ENCODE assay signal across 18 cellular contexts in the genomic region with DNA sequence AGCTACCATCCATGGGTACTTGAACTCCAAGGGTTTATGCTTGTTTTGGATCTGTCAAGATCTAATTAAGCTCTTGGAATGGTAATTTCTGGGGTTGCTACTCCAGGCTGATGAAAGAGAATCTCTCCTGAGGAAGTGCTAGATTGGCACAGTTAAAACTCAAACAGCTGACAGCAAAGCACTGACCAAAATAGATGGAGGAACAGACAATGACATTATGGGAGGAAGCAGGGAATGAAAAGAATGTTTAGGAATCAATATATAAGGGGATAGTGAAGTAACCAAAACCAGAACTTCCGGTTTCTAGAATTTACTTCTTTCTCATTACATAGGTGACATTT. TPM values are rescaled to one million over a fixed set of nuclear protein-coding genes. Genes with fewer than 3 reads are reported as not detected.
A peak's percentile ranks its signal among the peaks of the same experiment; 100 is the strongest.
DNase-seq lines count a peak whose midpoint lies in the region; ATAC-seq and TF ChIP-seq lines count a peak whose summit lies in the region.
"Had no signal": no experiment of that assay in that cellular context is flagged by ENCODE, and none has a peak within 500 bp of the region (broad histone marks: within the 10 kb centered on the region; RNA-seq: fewer than 3 reads in every experiment).

No MANE protein-coding gene starts in this region.

- intact Hi-C loops in activated CD8-positive, alpha-beta T cell treated with anti-CD3 and anti-CD28 coated beads for 36 hours (cut with micrococcal nuclease), result no loop called here
- intact Hi-C loops in mammary epithelial cell (cut with micrococcal nuclease), result no loop called here

- no peak overlapping the region for H3K9ac ChIP-seq in mammary epithelial cell (ENCODE audit: insufficient read depth, low read length)
- H3K9ac ChIP-seq: neural progenitor cell had no signal

- H3K27ac ChIP-seq in mammary epithelial cell (ENCODE audit: insufficient read depth, low read depth, low read length), result peak overlapping the region; percentile 48
- H3K27ac ChIP-seq: neural progenitor cell had no signal

- H3K27ac Mint-ChIP-seq in activated CD8-positive, alpha-beta T cell treated with anti-CD3 and anti-CD28 coated beads for 36 hours, result peak overlapping the region; percentile 51
- no peak overlapping the region for H3K27ac Mint-ChIP-seq in activated CD8-positive, alpha-beta T cell treated with anti-CD3 and anti-CD28 coated beads, Interleukin-2, amount 10 ng/mL, durations not matched to agents 7 days and 5 days
- H3K27ac Mint-ChIP-seq: neural progenitor cell had no signal

- ATAC-seq in activated CD8-positive, alpha-beta T cell treated with anti-CD3 and anti-CD28 coated beads for 36 hours, result no peak
- ATAC-seq in activated CD8-positive, alpha-beta T cell treated with anti-CD3 and anti-CD28 coated beads, Interleukin-2, amount 10 ng/mL, durations not matched to agents 7 days and 5 days, result no peak
- ATAC-seq in GM18909 (IDR thresholded peaks at IDR 0.05; ENCODE audit: poor library complexity, unreplicated experiment), result no peak

- H3K36me3 Mint-ChIP-seq in activated CD8-positive, alpha-beta T cell treated with anti-CD3 and anti-CD28 coated beads for 36 hours (ENCODE audit: low read depth), result peaks cover 38% of the 10 kb centered on the region
- H3K36me3 Mint-ChIP-seq in activated CD8-positive, alpha-beta T cell treated with anti-CD3 and anti-CD28 coated beads, Interleukin-2, amount 10 ng/mL, durations not matched to agents 7 days and 5 days (ENCODE audit: low read depth), result peaks cover 46% of the 10 kb centered on the region

- peaks cover 36% of the 10 kb centered on the region for H3K36me3 ChIP-seq in mammary epithelial cell (ENCODE audit: insufficient read depth, low read length)

- H3K4me3 Mint-ChIP-seq in activated CD8-positive, alpha-beta T cell treated with anti-CD3 and anti-CD28 coated beads for 36 hours, result no peak overlapping the region
- H3K4me3 Mint-ChIP-seq in activated CD8-positive, alpha-beta T cell treated with anti-CD3 and anti-CD28 coated beads, Interleukin-2, amount 10 ng/mL, durations not matched to agents 7 days and 5 days, result no peak overlapping the region
- H3K4me3 Mint-ChIP-seq: activated CD4-positive, alpha-beta T cell treated with anti-CD3 and anti-CD28 coated beads, Interleukin-2, amount 10 ng/mL, durations not matched to agents 7 days and 5 days; neural progenitor cell had no signal

- H3K27me3 Mint-ChIP-seq in activated CD8-positive, alpha-beta T cell treated with anti-CD3 and anti-CD28 coated beads for 36 hours, result no peaks in the 10 kb centered on the region
- no peaks in the 10 kb centered on the region for H3K27me3 Mint-ChIP-seq in activated CD8-positive, alpha-beta T cell treated with anti-CD3 and anti-CD28 coated beads, Interleukin-2, amount 10 ng/mL, durations not matched to agents 7 days and 5 days (ENCODE audit: low read depth)
- H3K27me3 Mint-ChIP-seq: activated CD4-positive, alpha-beta T cell treated with anti-CD3 and anti-CD28 coated beads, Interleukin-2, amount 10 ng/mL, durations not matched to agents 7 days and 5 days; CD4-positive, alpha-beta memory T cell had no signal

- BruUV-seq in mammary epithelial cell (replicated peaks; lab: Mats Ljungman, UMichigan), result TSS peak; percentile 93

- H3K4me1 Mint-ChIP-seq in activated CD8-positive, alpha-beta T cell treated with anti-CD3 and anti-CD28 coated beads for 36 hours (ENCODE audit: low read depth), result peaks cover 54% of the 10 kb centered on the region
- peaks cover 38% of the 10 kb centered on the region for H3K4me1 Mint-ChIP-seq in activated CD8-positive, alpha-beta T cell treated with anti-CD3 and anti-CD28 coated beads, Interleukin-2, amount 10 ng/mL, durations not matched to agents 7 days and 5 days (ENCODE audit: low read depth)

- peaks cover 91% of the 10 kb centered on the region for H3K79me2 ChIP-seq in mammary epithelial cell (ENCODE audit: insufficient read depth, low read length)

- POLR2A ChIA-PET in activated CD8-positive, alpha-beta T cell treated with anti-CD3 and anti-CD28 coated beads for 36 hours (lab: Charles Lee), result no interaction called here
- POLR2A ChIA-PET in activated CD8-positive, alpha-beta T cell treated with anti-CD3 and anti-CD28 coated beads, Interleukin-2, amount 10 ng/mL, durations not matched to agents 7 days and 5 days (lab: Charles Lee), result no interaction called here

- dilution Hi-C loops in mammary epithelial cell (cut with HindIII; ENCODE audit: low sequenced_read_pairs), result no loop called here

- peak overlapping the region in 1 of 3 experiments; percentile 0 for H3K4me3 ChIP-seq in mammary epithelial cell (replicated peaks in 1 of 3; ENCODE audit: insufficient read depth in 1 of 3, low read depth in 2 of 3, low read length in 3 of 3)
- H3K4me3 ChIP-seq: neural progenitor cell, right atrium auricular region had no signal

- no peaks in the 10 kb centered on the region for H4K20me1 ChIP-seq in mammary epithelial cell (ENCODE audit: insufficient read depth, low read length)

- DNase-seq in activated CD8-positive, alpha-beta T cell treated with anti-CD3 and anti-CD28 coated beads for 36 hours, result no peak
- no peak for DNase-seq in activated CD8-positive, alpha-beta T cell treated with anti-CD3 and anti-CD28 coated beads, Interleukin-2, amount 10 ng/mL, durations not matched to agents 7 days and 5 days
- peak; percentile 9 for DNase-seq in KBM-7
- DNase-seq in mammary epithelial cell, result no peak
- DNase-seq in pons (ENCODE audit: low spot score), result peak; percentile 45
- DNase-seq in stimulated activated CD8-positive, alpha-beta memory T cell treated with anti-CD3 and anti-CD28 coated beads, Interleukin-4, amount 100 ng/mL, for 48 hours, result no peak
- DNase-seq in mucosa of gallbladder (ENCODE audit: low spot score), result no peak
- DNase-seq: activated CD4-positive, alpha-beta T cell treated with anti-CD3 and anti-CD28 coated beads, Interleukin-2, amount 10 ng/mL, durations not matched to agents 7 days and 5 days; amygdala; CD4-positive, alpha-beta memory T cell; cortex of kidney; DMS79 treated with DMSO at 0.1 percent for 48 hours; NCI-H146; NCI-H446; stimulated activated CD4-positive, alpha-beta T cell treated with anti-CD3 and anti-CD28 coated beads, Interleukin-2, amount 100 ng/mL, for 24 hours had no signal

- in situ Hi-C loops in KBM-7 (cut with MboI; ENCODE audit: low pct_unique_long_range_greater_than_20kb, low sequenced_read_pairs) (no loop called here), mammary epithelial cell (cut with MboI; ENCODE audit: low sequenced_read_pairs in 2 of 2) (no loop called here)

- no peak overlapping the region for H2AFZ ChIP-seq in mammary epithelial cell (ENCODE audit: low read depth, low read length)
- H2AFZ ChIP-seq: neural progenitor cell had no signal

- no peak for TF ChIP-seq CTCF in activated CD8-positive, alpha-beta T cell treated with anti-CD3 and anti-CD28 coated beads for 36 hours (IDR thresholded peaks at IDR 0.05)
- no peak for TF ChIP-seq CTCF in mammary epithelial cell (conservative IDR thresholded peaks at IDR 0.05 in 1 of 2, IDR thresholded peaks at IDR 0.05 in 1 of 2; ENCODE audit: extremely low read depth in 1 of 2, insufficient read depth in 1 of 2, low read depth in 1 of 2, low read length in 2 of 2)

- H3K4me2 ChIP-seq in mammary epithelial cell (ENCODE audit: insufficient read depth, low read depth, low read length), result peak overlapping the region; percentile 46
- H3K4me2 ChIP-seq: neural progenitor cell had no signal

- CTCF ChIA-PET in activated CD8-positive, alpha-beta T cell treated with anti-CD3 and anti-CD28 coated beads for 36 hours (lab: Charles Lee), result no interaction called here
- CTCF ChIA-PET in activated CD8-positive, alpha-beta T cell treated with anti-CD3 and anti-CD28 coated beads, Interleukin-2, amount 10 ng/mL, durations not matched to agents 7 days and 5 days (lab: Charles Lee), result interaction anchor here (1.7 kb wide), 1 partner anchor 43 kb away, joined by 6 read pairs; no protein-coding TSS in a partner anchor
- CTCF ChIA-PET in mammary epithelial cell (lab: Charles Lee; ENCODE audit: low non-redundant PET), result no interaction called here

- no peaks in the 10 kb centered on the region for H3K9me3 ChIP-seq in mammary epithelial cell (replicated peaks; ENCODE audit: insufficient read depth, low read length)
- H3K9me3 ChIP-seq: right atrium auricular region had no signal

- H3K27me3 ChIP-seq in mammary epithelial cell (ENCODE audit: insufficient read depth, low read length), result no peaks in the 10 kb centered on the region
- H3K27me3 ChIP-seq: neural progenitor cell, right atrium auricular region had no signal

- WGBS in mammary epithelial cell (ENCODE audit: low coverage, missing lambda C conversion rate), result 63% methylated on average over 1 of the region's 1 CpG

- peaks cover 22% of the 10 kb centered on the region for H3K4me1 ChIP-seq in mammary epithelial cell (ENCODE audit: insufficient read depth, low read length)

- no peaks in the 10 kb centered on the region for H3K9me3 Mint-ChIP-seq in activated CD8-positive, alpha-beta T cell treated with anti-CD3 and anti-CD28 coated beads for 36 hours
- H3K9me3 Mint-ChIP-seq in activated CD8-positive, alpha-beta T cell treated with anti-CD3 and anti-CD28 coated beads, Interleukin-2, amount 10 ng/mL, durations not matched to agents 7 days and 5 days (ENCODE audit: insufficient read depth), result peaks cover 3% of the 10 kb centered on the region
- H3K9me3 Mint-ChIP-seq: activated CD4-positive, alpha-beta T cell treated with anti-CD3 and anti-CD28 coated beads, Interleukin-2, amount 10 ng/mL, durations not matched to agents 7 days and 5 days; CD4-positive, alpha-beta memory T cell had no signal

RNA-seq across cellular contexts. Expression of gene THUMPD2, which starts 6.3 kb away (rescaled TPM):
- total RNA-seq in activated CD8-positive, alpha-beta T cell treated with anti-CD3 and anti-CD28 coated beads for 36 hours, result 10 to 100 TPM; 16.9 to 18.1 TPM
- total RNA-seq in activated CD8-positive, alpha-beta T cell treated with anti-CD3 and anti-CD28 coated beads, Interleukin-2, amount 10 ng/mL, durations not matched to agents 7 days and 5 days, result 10 to 100 TPM; 11.1 to 11.4 TPM
- 10 to 100 TPM; 15.0 to 15.7 TPM for total RNA-seq in mammary epithelial cell
- polyA plus RNA-seq in mammary epithelial cell, result 8.4 TPM
- 4.2 TPM for polyA minus RNA-seq in mammary epithelial cell
- total RNA-seq in mucosa of gallbladder, result 6.2 TPM

Comparison
In these comparisons a context has a peak if more than half of its experiments do, and no peak if none do; other contexts are left out.
1. DNase-seq: peak in KBM-7 (single experiment) and pons (single experiment); none in activated CD8-positive, alpha-beta T cell treated with anti-CD3 and anti-CD28 coated beads for 36 hours (single experiment), activated CD8-positive, alpha-beta T cell treated with anti-CD3 and anti-CD28 coated beads, Interleukin-2, amount 10 ng/mL, durations not matched to agents 7 days and 5 days (single experiment), mammary epithelial cell (single experiment), stimulated activated CD8-positive, alpha-beta memory T cell treated with anti-CD3 and anti-CD28 coated beads, Interleukin-4, amount 100 ng/mL, for 48 hours (single experiment) and mucosa of gallbladder (single experiment).